Comparison of ENCODE assay signal across 1 cellular context in genomic region chr12:31585895-31586294, GRCh38.
TF ChIP-seq lines count a peak whose summit lies in the region.

No MANE protein-coding gene starts in this region.

TF ChIP-seq in IMR-90, 13 proteins besides CTCF, POLR2A, EP300 and RAD21:
- TF ChIP-seq NFE2L2 (IDR thresholded peaks at IDR 0.05; ENCODE audit: low read depth, low read length) (no peak), CHD1 (IDR thresholded peaks at IDR 0.05; ENCODE audit: low read depth, low read length) (no peak), USF2 (IDR thresholded peaks at IDR 0.05; ENCODE audit: low read depth, low read length) (no peak), MAZ (IDR thresholded peaks at IDR 0.05; ENCODE audit: borderline replicate concordance, low read depth, low read length) (no peak), BHLHE40 (IDR thresholded peaks at IDR 0.05; ENCODE audit: low read depth, low read length) (no peak), FOS (IDR thresholded peaks at IDR 0.05; ENCODE audit: low read depth, low read length) (no peak), MXI1 (IDR thresholded peaks at IDR 0.05; ENCODE audit: borderline replicate concordance, low read depth, low read length) (no peak), RCOR1 (IDR thresholded peaks at IDR 0.05; ENCODE audit: insufficient replicate concordance, low read length) (no peak), SMC3 (IDR thresholded peaks at IDR 0.05; ENCODE audit: low read depth, low read length) (no peak), RFX5 (IDR thresholded peaks at IDR 0.05; ENCODE audit: low read depth, low read length) (no peak), MAFK (IDR thresholded peaks at IDR 0.05; ENCODE audit: low read depth, low read length) (no peak), CEBPB (IDR thresholded peaks at IDR 0.05; ENCODE audit: low read depth, low read length) (no peak)
- TF ChIP-seq, protein P1, sequence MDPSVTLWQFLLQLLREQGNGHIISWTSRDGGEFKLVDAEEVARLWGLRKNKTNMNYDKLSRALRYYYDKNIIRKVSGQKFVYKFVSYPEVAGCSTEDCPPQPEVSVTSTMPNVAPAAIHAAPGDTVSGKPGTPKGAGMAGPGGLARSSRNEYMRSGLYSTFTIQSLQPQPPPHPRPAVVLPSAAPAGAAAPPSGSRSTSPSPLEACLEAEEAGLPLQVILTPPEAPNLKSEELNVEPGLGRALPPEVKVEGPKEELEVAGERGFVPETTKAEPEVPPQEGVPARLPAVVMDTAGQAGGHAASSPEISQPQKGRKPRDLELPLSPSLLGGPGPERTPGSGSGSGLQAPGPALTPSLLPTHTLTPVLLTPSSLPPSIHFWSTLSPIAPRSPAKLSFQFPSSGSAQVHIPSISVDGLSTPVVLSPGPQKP (IDR thresholded peaks at IDR 0.05; ENCODE audit: borderline replicate concordance, low read depth, low read length) = no peak
TF ChIP-seq in IMR-90: peak in this region for 0.
